ENCODE assay signal across 1 cellular context in genomic region chr6:42260424-42260888, GRCh38.
TF ChIP-seq lines count a peak whose summit lies in the region.

No MANE protein-coding gene starts in this region.

TF ChIP-seq in GM23338, 12 proteins besides CTCF, POLR2A, EP300 and RAD21 (continued from another document):
- no peak for TF ChIP-seq ZNF462 (CRISPR knock-in tag; IDR thresholded peaks at IDR 0.05)
